16 cellular contexts compared by ENCODE assay signal in the genomic region with DNA sequence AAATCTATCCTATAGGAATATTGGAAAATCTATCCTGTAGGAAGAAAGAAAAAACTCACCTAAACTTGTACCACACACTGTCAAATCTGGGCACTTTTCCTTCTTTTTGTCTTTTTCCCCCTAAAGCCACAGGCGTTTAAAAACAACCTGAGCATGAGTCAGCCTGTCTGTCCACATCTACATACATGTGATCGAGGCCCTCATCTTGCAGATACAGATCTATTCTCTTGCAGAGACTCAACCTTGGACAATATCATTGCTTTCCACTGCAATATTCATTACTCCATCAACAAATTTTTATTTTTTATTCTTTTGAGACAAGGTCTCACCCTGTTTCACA.
DNase-seq lines count a peak whose midpoint lies in the region; ATAC-seq and TF ChIP-seq lines count a peak whose summit lies in the region.
"Had no signal": no experiment of that assay in that cellular context is flagged by ENCODE, and none has a peak within 500 bp of the region (broad histone marks: within the 10 kb centered on the region; RNA-seq: fewer than 3 reads in every experiment).

No MANE protein-coding gene starts in this region.

- ATAC-seq in HCT116, result no peak
- ATAC-seq in gastrocnemius medialis, result no peak
- no peak for ATAC-seq in aorta (ENCODE audit: low FRiP score)
- no peak for ATAC-seq in lower lobe of right lung
- ATAC-seq: GM23338 had no signal

- H3K4me3 ChIP-seq in HCT116 (replicated peaks in 1 of 2; ENCODE audit: low read depth in 1 of 2, low read length in 2 of 2) (0 out of 4 replicates have a peak overlapping the region, but pooled peaks of 1 of the 2 experiments have one; percentile 16), endodermal cell (ENCODE audit: low read length) (no peak overlapping the region), gastrocnemius medialis (no peak overlapping the region), aorta (ENCODE audit: low read length in 2 of 2) (no peak overlapping the region), lower lobe of right lung (no peak overlapping the region)
- H3K4me3 ChIP-seq: GM23338 had no signal

- no peak overlapping the region for H3K27ac ChIP-seq in HCT116 (ENCODE audit: low read depth, low read length)
- peak overlapping the region; percentile 88 for H3K27ac ChIP-seq in RWPE1
- peak overlapping the region; percentile 95 for H3K27ac ChIP-seq in endodermal cell (ENCODE audit: low read depth, low read length)
- H3K27ac ChIP-seq in gastrocnemius medialis, result peak overlapping the region in 3 of 4 donors; percentile 34 to 73 (median 66)
- no peak overlapping the region for H3K27ac ChIP-seq in aorta (ENCODE audit: low read depth in 1 of 2, low read length in 2 of 2)
- no peak overlapping the region for H3K27ac ChIP-seq in lower lobe of right lung

- H3K4me1 ChIP-seq in HCT116 (ENCODE audit: control insufficient read depth in 1 of 2, insufficient read depth in 2 of 2, low read length in 2 of 2) (peaks cover 19 to 52% of the 10 kb centered on the region in 2 experiments), endodermal cell (ENCODE audit: control insufficient read depth, insufficient read depth, low read length) (no peaks in the 10 kb centered on the region), gastrocnemius medialis (peaks cover 24 to 36% of the 10 kb centered on the region in 2 donors), aorta (ENCODE audit: control insufficient read depth in 1 of 2, insufficient read depth in 2 of 2, low read length in 2 of 2) (no peaks in the 10 kb centered on the region), lower lobe of right lung (no peaks in the 10 kb centered on the region)

- no peaks in the 10 kb centered on the region for H3K9me2 ChIP-seq in HCT116 (ENCODE audit: insufficient read depth)

- peak overlapping the region; percentile 66 for H3K4me2 ChIP-seq in HCT116 (ENCODE audit: low read length)
- H3K4me2 ChIP-seq: GM23338 had no signal

- no peak overlapping the region for H3K4me3 Mint-ChIP-seq in endodermal cell
- H3K4me3 Mint-ChIP-seq: GM23338 had no signal

- POLR2A ChIA-PET in HCT116 (lab: Charles Lee), result interaction anchor here (1.2 kb wide), 1 partner anchor 92 kb away, joined by 3 read pairs; no protein-coding TSS in a partner anchor
- POLR2A ChIA-PET in RWPE1 (lab: Yijun Ruan, JAX; ENCODE audit: low non-redundant PET), result interaction anchor here (1.3 kb wide), 1 partner anchor 17 kb away, joined by 3 read pairs; no protein-coding TSS in a partner anchor

- no peaks in the 10 kb centered on the region for H3K79me2 ChIP-seq in HCT116 (ENCODE audit: insufficient read depth, low read length)

- no TSS peak for BruUV-seq in HCT116 (replicated peaks; lab: Mats Ljungman, UMichigan)

- no peaks in the 10 kb centered on the region for H3K4me1 Mint-ChIP-seq in endodermal cell
- H3K4me1 Mint-ChIP-seq: GM23338 had no signal

- H4K20me1 ChIP-seq in HCT116 (ENCODE audit: insufficient read depth), result no peaks in the 10 kb centered on the region

- DNase-seq in HCT116 (ENCODE audit: low read depth, low spot score) (no peak), RWPE1 (ENCODE audit: low spot score) (no peak), endodermal cell (no peak), gastrocnemius medialis (no peak), NCI-H1048 (lab: John Stamatoyannopoulos, UW) (no peak), aorta (no peak), lower lobe of right lung (no peak)
- DNase-seq in stimulated activated CD4-positive, alpha-beta T cell treated with anti-CD3 and anti-CD28 coated beads, Interleukin-2, amount 100 ng/mL, for 24 hours, result no peak
- DNase-seq: HCEC 1CT; NCI-H1105; NCI-H2029 treated with DMSO at 0.1 percent for 48 hours; NCI-H345; NCI-H774; NK-92 treated with Interleukin-12 subunit alpha and Interleukin-12 subunit beta, amount 100 ng/mL, for 24 hours; SHP77 had no signal

- no peaks in the 10 kb centered on the region for H3K9me3 Mint-ChIP-seq in endodermal cell

- TF ChIP-seq CTCF in HCT116 (IDR thresholded peaks at IDR 0.05 in 2 of 3, conservative IDR thresholded peaks at IDR 0.05 in 1 of 3; ENCODE audit: borderline replicate concordance in 1 of 3, insufficient read depth in 1 of 3, low read depth in 2 of 3, low read length in 2 of 3) (no peak), RWPE1 (conservative IDR thresholded peaks at IDR 0.05; ENCODE audit: low read depth) (no peak), endodermal cell (conservative IDR thresholded peaks at IDR 0.05) (no peak), gastrocnemius medialis (IDR thresholded peaks at IDR 0.05 in 4 of 5, conservative IDR thresholded peaks at IDR 0.05 in 1 of 5) (no peak), lower lobe of right lung (IDR thresholded peaks at IDR 0.05) (no peak)

- H2AFZ ChIP-seq in HCT116 (ENCODE audit: low read depth, low read length, poor library complexity, severe bottlenecking), result peak overlapping the region; percentile 61
- H2AFZ ChIP-seq: GM23338 had no signal

- no peaks in the 10 kb centered on the region for H3K36me3 Mint-ChIP-seq in endodermal cell (ENCODE audit: low read depth)

- CTCF ChIA-PET in HCT116 (lab: Charles Lee), result no interaction called here
- CTCF ChIA-PET in RWPE1 (lab: Yijun Ruan, JAX), result no interaction called here

- WGBS in endodermal cell (ENCODE audit: insufficient coverage in 1 of 2, insufficient read length in 1 of 2), 2 experiments, result 74 to 82% methylated on average over 2 of the region's 2 CpGs
- WGBS in aorta, 2 donors, result 95 to 98% methylated on average over 2 of the region's 2 CpGs

- H3K36me3 ChIP-seq in HCT116 (ENCODE audit: control insufficient read depth in 1 of 2, insufficient read depth in 2 of 2, low read length in 2 of 2) (no peaks in the 10 kb centered on the region), endodermal cell (ENCODE audit: control insufficient read depth, insufficient read depth, low read length) (no peaks in the 10 kb centered on the region), gastrocnemius medialis (no peaks in the 10 kb centered on the region), aorta (ENCODE audit: control insufficient read depth in 1 of 2, insufficient read depth in 2 of 2, low read length in 1 of 2) (no peaks in the 10 kb centered on the region), lower lobe of right lung (no peaks in the 10 kb centered on the region)

- H3K9ac ChIP-seq in HCT116 (ENCODE audit: low read length) (0 out of 2 replicates have a peak overlapping the region, but pooled peaks have one; percentile 24), endodermal cell (ENCODE audit: extremely low read depth, low read length, poor library complexity, severe bottlenecking) (no peak overlapping the region)

- in situ Hi-C loops in gastrocnemius medialis (cut with MboI; ENCODE audit: low sequenced_read_pairs in 4 of 4), result no loop called here

- TF ChIP-seq POLR2A in HCT116 (IDR thresholded peaks at IDR 0.05; ENCODE audit: borderline replicate concordance, extremely low read depth, insufficient read depth, insufficient read length) (no peak), gastrocnemius medialis (IDR thresholded peaks at IDR 0.05) (no peak)

- H3K27me3 Mint-ChIP-seq in endodermal cell (ENCODE audit: insufficient read depth), result peaks cover 2% of the 10 kb centered on the region

- intact Hi-C loops in HCT116 (cut with micrococcal nuclease), result no loop called here
- intact Hi-C loops in gastrocnemius medialis (cut with DNase I; ENCODE audit: low total_unique reads), result no loop called here
- intact Hi-C loops in aorta (cut with DNase I), result no loop called here
- intact Hi-C loops in lower lobe of right lung (cut with DNase I), result no loop called here

- TF ChIP-seq RAD21 in HCT116 (IDR thresholded peaks at IDR 0.05; ENCODE audit: low read depth), result no peak

- RAD21 ChIA-PET in HCT116 (lab: Charles Lee; ENCODE audit: low non-redundant PET in 1 of 2, low total read pairs in 2 of 2, uncharacterized antibody in 2 of 2, unreplicated experiment in 2 of 2), result no interaction called here

- H3K27ac Mint-ChIP-seq in endodermal cell, result no peak overlapping the region
- H3K27ac Mint-ChIP-seq: GM23338 had no signal

- H3K9me3 ChIP-seq in HCT116 (ENCODE audit: control insufficient read depth in 1 of 2, insufficient read depth in 1 of 2, low read depth in 1 of 2, low read length in 2 of 2) (no peaks in the 10 kb centered on the region), endodermal cell (ENCODE audit: control insufficient read depth, low read length) (no peaks in the 10 kb centered on the region), gastrocnemius medialis (no peaks in the 10 kb centered on the region), aorta (ENCODE audit: control insufficient read depth, low read length) (no peaks in the 10 kb centered on the region), lower lobe of right lung (no peaks in the 10 kb centered on the region)

- H3K27me3 ChIP-seq in HCT116 (ENCODE audit: insufficient read depth, low read length), result no peaks in the 10 kb centered on the region
- no peaks in the 10 kb centered on the region for H3K27me3 ChIP-seq in endodermal cell (ENCODE audit: control insufficient read depth, insufficient read depth, low read length, poor library complexity, severe bottlenecking)
- H3K27me3 ChIP-seq in gastrocnemius medialis, result no peaks in the 10 kb centered on the region
- H3K27me3 ChIP-seq in aorta (ENCODE audit: control insufficient read depth in 1 of 2, insufficient read depth in 2 of 2, low read length in 1 of 2), result no peaks in the 10 kb centered on the region
- H3K27me3 ChIP-seq in lower lobe of right lung (ENCODE audit: low read depth), result no peaks in the 10 kb centered on the region

TF ChIP-seq in HCT116, 20 proteins besides CTCF, POLR2A, EP300 and RAD21:
- TF ChIP-seq YY1 (IDR thresholded peaks at IDR 0.05; ENCODE audit: extremely low read depth, insufficient replicate concordance, low read depth, low read length) (no peak), TCF7L2 (IDR thresholded peaks at IDR 0.05; ENCODE audit: borderline replicate concordance, extremely low read depth, insufficient read depth, insufficient read length) (no peak)

Comparison
In these comparisons a context has a peak if more than half of its experiments do, and no peak if none do; other contexts are left out.
1. H3K27ac ChIP-seq: peak in RWPE1 (single experiment), endodermal cell (single experiment) and gastrocnemius medialis (3 of 4); none in HCT116 (single experiment), aorta (0 of 2) and lower lobe of right lung (single experiment).